ENCODE assay signal across 9 cellular contexts in the genomic region with DNA sequence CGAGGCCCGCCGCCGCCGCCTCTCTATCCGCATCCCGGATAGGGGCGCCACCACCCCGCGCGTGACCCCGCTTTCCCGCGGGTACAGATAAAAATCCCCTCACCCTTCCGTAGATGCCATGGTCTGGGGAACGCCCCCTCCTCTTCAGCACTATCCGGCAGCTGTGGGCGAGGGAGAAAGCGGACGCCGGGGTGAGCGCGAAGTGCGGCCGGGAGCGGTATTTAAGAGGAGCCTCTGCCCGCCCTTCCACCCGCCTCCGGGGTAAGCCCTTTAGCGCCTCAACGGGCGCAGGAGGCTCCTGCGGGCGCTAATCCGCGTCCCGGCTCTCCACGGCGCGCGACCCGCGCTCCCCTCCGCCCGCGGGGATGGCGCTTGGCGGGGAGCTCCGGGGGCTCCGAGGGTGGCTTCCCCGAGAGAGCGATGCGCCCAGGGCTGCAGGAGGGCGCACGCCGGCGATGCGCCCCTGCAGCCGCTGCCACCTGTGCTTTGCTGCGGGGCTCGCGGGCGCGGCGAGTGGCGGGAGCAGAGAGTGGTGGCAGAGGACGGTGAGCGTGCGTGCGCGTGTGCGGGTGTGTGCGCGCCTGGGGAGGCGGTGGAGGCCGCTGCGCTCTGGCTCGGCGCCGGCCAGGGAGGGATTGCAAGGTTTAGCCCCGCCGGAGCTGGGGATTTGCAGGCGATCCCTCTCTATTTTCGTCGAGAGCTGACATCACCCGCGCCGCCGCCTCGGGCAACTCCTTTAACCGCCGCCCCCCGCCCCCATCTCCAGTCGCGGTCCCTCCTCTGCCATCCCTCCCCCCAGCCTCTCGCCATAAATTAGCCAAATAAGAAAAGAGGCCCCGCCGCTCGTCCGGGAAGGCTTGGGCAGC. TPM values are rescaled to one million over a fixed set of nuclear protein-coding genes. Genes with fewer than 3 reads are reported as not detected.
DNase-seq lines count a peak whose midpoint lies in the region; ATAC-seq and TF ChIP-seq lines count a peak whose summit lies in the region.
"Had no signal": no experiment of that assay in that cellular context is flagged by ENCODE, and none has a peak within 500 bp of the region (broad histone marks: within the 10 kb centered on the region; RNA-seq: fewer than 3 reads in every experiment).

Gene SLC1A2, minus strand, starts transcription at position 712 of the 866 bp plus-strand sequence. Its CDS starts 592 bp downstream, at position 120.

- no peaks in the 10 kb centered on the region for H3K9me3 Mint-ChIP-seq in activated naive CD8-positive, alpha-beta T cell treated with anti-CD3 and anti-CD28 coated beads for 36 hours

- no peaks in the 10 kb centered on the region for H3K9me3 ChIP-seq in right atrium auricular region

- ATAC-seq in HG03039 (IDR thresholded peaks at IDR 0.05; ENCODE audit: unreplicated experiment) (no peak), GM18868 (IDR thresholded peaks at IDR 0.05; ENCODE audit: unreplicated experiment) (no peak), GM21381 (IDR thresholded peaks at IDR 0.05; ENCODE audit: unreplicated experiment) (no peak)

- peaks cover 0 to 29% of the 10 kb centered on the region in 2 donors for H3K4me1 ChIP-seq in right atrium auricular region

- peak within 1 kb of the TSS; percentile 35 to 52 for H3K4me3 ChIP-seq in right atrium auricular region
- H3K4me3 ChIP-seq: PC-9 had no signal

- peak; percentile 9 for DNase-seq in Caki2 (ENCODE audit: low read depth)
- peak; percentile 4 to 29 for DNase-seq in Kasumi-1 (lab: John Stamatoyannopoulos, UW)
- DNase-seq in activated naive CD8-positive, alpha-beta T cell treated with anti-CD3 and anti-CD28 coated beads for 36 hours, result peak; percentile 39
- no peak for DNase-seq in right atrium auricular region (ENCODE audit: low spot score)
- peak; percentile 63 for DNase-seq in putamen (ENCODE audit: low spot score)

- H3K27ac Mint-ChIP-seq in activated naive CD8-positive, alpha-beta T cell treated with anti-CD3 and anti-CD28 coated beads for 36 hours, result no peak within 1 kb of the TSS

- H3K4me3 Mint-ChIP-seq in activated naive CD8-positive, alpha-beta T cell treated with anti-CD3 and anti-CD28 coated beads for 36 hours, result peak within 1 kb of the TSS; percentile 66

- H3K27me3 ChIP-seq in right atrium auricular region, result no peaks in the 10 kb centered on the region

- in situ Hi-C loops in Caki2 (cut with HindIII; ENCODE audit: low pct_unique_long_range_greater_than_20kb, low sequenced_read_pairs), result no loop called here

- H3K36me3 Mint-ChIP-seq in activated naive CD8-positive, alpha-beta T cell treated with anti-CD3 and anti-CD28 coated beads for 36 hours, result no peaks in the 10 kb centered on the region

- H3K4me1 Mint-ChIP-seq in activated naive CD8-positive, alpha-beta T cell treated with anti-CD3 and anti-CD28 coated beads for 36 hours, result peaks cover 8% of the 10 kb centered on the region

- H3K27me3 Mint-ChIP-seq in activated naive CD8-positive, alpha-beta T cell treated with anti-CD3 and anti-CD28 coated beads for 36 hours, result peaks cover 89% of the 10 kb centered on the region

- no peaks in the 10 kb centered on the region for H3K36me3 ChIP-seq in right atrium auricular region

- no peak for TF ChIP-seq CTCF in right atrium auricular region (IDR thresholded peaks at IDR 0.05)

- H3K27ac ChIP-seq in right atrium auricular region, result no peak within 1 kb of the TSS
- H3K27ac ChIP-seq: PC-9 had no signal

RNA-seq across cellular contexts. Expression of gene SLC1A2, which starts in this region (rescaled TPM):
- total RNA-seq in Caki2 (2014; rRNA removed; shearing (Covaris generic); ENCODE audit: low replicate concordance), result not detected in 2 replicates
- under 1 TPM in 1 of 2 experiments, not detected in 1; 0.08 TPM for total RNA-seq in activated naive CD8-positive, alpha-beta T cell treated with anti-CD3 and anti-CD28 coated beads for 36 hours
- total RNA-seq in right atrium auricular region, result 1 to 10 TPM in 1 of 2 donors, under 1 TPM in 1; 0.63 to 2.5 TPM

Comparison
In these comparisons a context has a peak if more than half of its experiments do, and no peak if none do; other contexts are left out.
1. Peak in DNase-seq in Caki2; RNA of the gene not detected or under 1 TPM.
2. Peak in DNase-seq in activated naive CD8-positive, alpha-beta T cell treated with anti-CD3 and anti-CD28 coated beads for 36 hours; RNA of the gene not detected or under 1 TPM.